Comparison of ENCODE assay signal across 10 cellular contexts in genomic region chr5:66769839-66770617, GRCh38.
DNase-seq lines count a peak whose midpoint lies in the region; ATAC-seq and TF ChIP-seq lines count a peak whose summit lies in the region.
"Had no signal": no experiment of that assay in that cellular context is flagged by ENCODE, and none has a peak within 500 bp of the region (broad histone marks: within the 10 kb centered on the region; RNA-seq: fewer than 3 reads in every experiment).

No MANE protein-coding gene starts in this region.

- H3K4me1 ChIP-seq in Loucy (ENCODE audit: insufficient read depth, low read length, poor library complexity, severe bottlenecking): no peaks in the 10 kb centered on the region

- no peaks in the 10 kb centered on the region for H3K9me3 ChIP-seq in Loucy (ENCODE audit: insufficient read depth, low read depth, low read length)

- H3K27ac Mint-ChIP-seq in nephron: no peak overlapping the region
- H3K27ac Mint-ChIP-seq: natural killer cell had no signal

- ATAC-seq in GM21723 (IDR thresholded peaks at IDR 0.05; ENCODE audit: unreplicated experiment): no peak
- no peak for ATAC-seq in GM21737 (IDR thresholded peaks at IDR 0.05; ENCODE audit: unreplicated experiment)
- ATAC-seq: natural killer cell had no signal

- no peak overlapping the region for H3K4me2 ChIP-seq in Loucy (ENCODE audit: low read depth, low read length, poor library complexity, severe bottlenecking)

- no peaks in the 10 kb centered on the region for H3K27me3 Mint-ChIP-seq in nephron (ENCODE audit: low read depth)

- H3K9me3 Mint-ChIP-seq in nephron: no peaks in the 10 kb centered on the region
- H3K9me3 Mint-ChIP-seq: natural killer cell had no signal

- H3K4me3 Mint-ChIP-seq in nephron: no peak overlapping the region
- H3K4me3 Mint-ChIP-seq: natural killer cell had no signal

- TF ChIP-seq CTCF in Loucy (conservative IDR thresholded peaks at IDR 0.05; ENCODE audit: low read length) (peak; percentile 29; the same call in 1 of the 2 replicates), brain microvascular endothelial cell (IDR thresholded peaks at IDR 0.05; ENCODE audit: low read depth, low read length, missing control alignments) (peak; percentile 50), nephron (IDR thresholded peaks at IDR 0.05; ENCODE audit: unreplicated experiment in 3 of 3) (peak; percentile 15 to 38 (median 21))

- no peaks in the 10 kb centered on the region for H4K20me1 ChIP-seq in Loucy (ENCODE audit: insufficient read depth, low read length, poor library complexity, severe bottlenecking)

- H3K36me3 ChIP-seq in Loucy (ENCODE audit: insufficient read depth, low read length): no peaks in the 10 kb centered on the region
- H3K36me3 ChIP-seq in brain microvascular endothelial cell (replicated peaks): no peaks in the 10 kb centered on the region

- H3K27me3 ChIP-seq in Loucy (ENCODE audit: insufficient read depth, low read length, poor library complexity, severe bottlenecking) (no peaks in the 10 kb centered on the region), brain microvascular endothelial cell (replicated peaks) (no peaks in the 10 kb centered on the region)

- DNase-seq in GM03348 (ENCODE audit: low spot score) (peak; percentile 14), brain microvascular endothelial cell (no peak), HUDEP-2 (lab: John Stamatoyannopoulos, UW; ENCODE audit: unreplicated experiment in 76 of 76) (no peak), T-helper 9 cell (no peak)
- DNase-seq: natural killer cell had no signal

- H3K27ac ChIP-seq in brain microvascular endothelial cell: no peak overlapping the region
- H3K27ac ChIP-seq: HL-60 had no signal

- no peaks in the 10 kb centered on the region for H3K36me3 Mint-ChIP-seq in nephron (ENCODE audit: low read depth)
- H3K36me3 Mint-ChIP-seq: natural killer cell had no signal

- H3F3A ChIP-seq in Loucy (ENCODE audit: low read depth): no peaks in the 10 kb centered on the region

- H2AFZ ChIP-seq in Loucy (ENCODE audit: low read length): no peak overlapping the region

- no peak overlapping the region for H3K4me3 ChIP-seq in Loucy (ENCODE audit: low read length, poor library complexity, severe bottlenecking)
- no peak overlapping the region for H3K4me3 ChIP-seq in brain microvascular endothelial cell (ENCODE audit: low read depth, low read length)

- no peaks in the 10 kb centered on the region for H3K79me2 ChIP-seq in Loucy (ENCODE audit: insufficient read depth, low read length)

- H3K9me2 ChIP-seq in Loucy (replicated peaks; ENCODE audit: low read depth, low read length): no peaks in the 10 kb centered on the region

- no peaks in the 10 kb centered on the region for H3K4me1 Mint-ChIP-seq in nephron
- H3K4me1 Mint-ChIP-seq: natural killer cell had no signal

- in situ Hi-C loops in brain microvascular endothelial cell (cut with HindIII; ENCODE audit: low pct_ligation_motif_present, low sequenced_read_pairs): no loop called here

- H3K9ac ChIP-seq in Loucy (ENCODE audit: low read depth, low read length, poor library complexity, severe bottlenecking): no peak overlapping the region
